In genomic region chr14:71328183-71328582, GRCh38 we compare ENCODE assay signal across 1 cellular context.
TF ChIP-seq lines count a peak whose summit lies in the region.

No MANE protein-coding gene starts in this region.

TF ChIP-seq in GM12878, 131 proteins besides CTCF, POLR2A, EP300 and RAD21 (continued from another document and continues in another):
- TF ChIP-seq EZH2 (IDR thresholded peaks at IDR 0.05; ENCODE audit: borderline replicate concordance, control insufficient read depth, low read depth, low read length) (no peak), SMAD1 (IDR thresholded peaks at IDR 0.05; ENCODE audit: low read depth, partially characterized antibody) (no peak), BCL3 (IDR thresholded peaks at IDR 0.05; ENCODE audit: borderline replicate concordance, insufficient read depth, low read depth, low read length, poor library complexity, severe bottlenecking) (no peak), MYC (IDR thresholded peaks at IDR 0.05; ENCODE audit: insufficient read depth, insufficient read length, insufficient replicate concordance, low read length, severe bottlenecking) (no peak), SREBF1 (IDR thresholded peaks at IDR 0.05; ENCODE audit: low read length) (no peak), TARDBP (IDR thresholded peaks at IDR 0.05; ENCODE audit: borderline replicate concordance) (no peak), SIN3A (IDR thresholded peaks at IDR 0.05; ENCODE audit: low read depth, low read length) (no peak), KLF5 (IDR thresholded peaks at IDR 0.05; ENCODE audit: partially characterized antibody) (no peak), MLLT1 (IDR thresholded peaks at IDR 0.05) (peak; percentile 91), MTA3 (IDR thresholded peaks at IDR 0.05; ENCODE audit: borderline replicate concordance, low read length) (0 out of 2 replicates have a peak, but pooled peaks have one; percentile 51), ETV6 (conservative IDR thresholded peaks at IDR 0.05 in 1 of 2, IDR thresholded peaks at IDR 0.05 in 1 of 2; ENCODE audit: borderline replicate concordance in 1 of 2, low read depth in 1 of 2) (no peak; a peak in 1 of 4 replicates), SUZ12 (IDR thresholded peaks at IDR 0.05; ENCODE audit: unreplicated experiment) (no peak), REST (IDR thresholded peaks at IDR 0.05; ENCODE audit: low read depth, low read length) (no peak), BRCA1 (IDR thresholded peaks at IDR 0.05; ENCODE audit: low read depth, low read length) (no peak), RAD51 (IDR thresholded peaks at IDR 0.05) (peak; percentile 25; the same call in 1 of the 2 replicates), HCFC1 (IDR thresholded peaks at IDR 0.05; ENCODE audit: low read length) (no peak), RCOR1 (conservative IDR thresholded peaks at IDR 0.05; ENCODE audit: low read depth, low read length) (no peak), PAX5 (IDR thresholded peaks at IDR 0.05; ENCODE audit: borderline replicate concordance, low read depth, low read length) (peak; percentile 69; the same call in 1 of the 2 replicates), SREBF2 (IDR thresholded peaks at IDR 0.05; ENCODE audit: low read length) (no peak), ELK1 (IDR thresholded peaks at IDR 0.05; ENCODE audit: low read depth, low read length) (no peak), STAT3 (IDR thresholded peaks at IDR 0.05; ENCODE audit: low read depth, low read length) (no peak), ATF2 (IDR thresholded peaks at IDR 0.05; ENCODE audit: low read length) (peak; percentile 57; the same call in 1 of the 2 replicates), ESRRA (IDR thresholded peaks at IDR 0.05; ENCODE audit: low read length) (no peak), ZNF24 (IDR thresholded peaks at IDR 0.05) (peak; percentile 63), NR2C1 (IDR thresholded peaks at IDR 0.05) (no peak), NR2F1 (conservative IDR thresholded peaks at IDR 0.05) (no peak), ZNF274 (IDR thresholded peaks at IDR 0.05; ENCODE audit: insufficient read depth, insufficient read length) (no peak), ZNF207 (IDR thresholded peaks at IDR 0.05; ENCODE audit: borderline replicate concordance) (no peak), MEF2B (IDR thresholded peaks at IDR 0.05; ENCODE audit: partially characterized antibody, poor library complexity, severe bottlenecking) (peak; percentile 76), CEBPB (IDR thresholded peaks at IDR 0.05; ENCODE audit: borderline replicate concordance in 1 of 2, low read depth in 2 of 2, low read length in 2 of 2) (no peak), WRNIP1 (IDR thresholded peaks at IDR 0.05; ENCODE audit: borderline replicate concordance, low read depth, low read length) (peak; percentile 36; the same call in 1 of the 2 replicates), RB1 (IDR thresholded peaks at IDR 0.05; ENCODE audit: borderline replicate concordance) (no peak), EGR1 (IDR thresholded peaks at IDR 0.05; ENCODE audit: borderline replicate concordance in 1 of 2, low read depth in 2 of 2, low read length in 2 of 2) (no peak), POLR2AphosphoS2 (IDR thresholded peaks at IDR 0.05; ENCODE audit: low read depth, low read length) (no peak), ZNF384 (IDR thresholded peaks at IDR 0.05; ENCODE audit: borderline replicate concordance, low read depth, low read length) (no peak), BCLAF1 (IDR thresholded peaks at IDR 0.05) (no peak), ZBTB11 (CRISPR knock-in tag; IDR thresholded peaks at IDR 0.05) (no peak), TCF3 (IDR thresholded peaks at IDR 0.05; ENCODE audit: borderline replicate concordance, insufficient read depth, low read depth, low read length) (no peak), SUPT20H (IDR thresholded peaks at IDR 0.05; ENCODE audit: borderline replicate concordance, control insufficient read depth, low read depth, low read length) (no peak), PAX8 (IDR thresholded peaks at IDR 0.05) (no peak; the same call in 1 of the 2 replicates), RELA (IDR thresholded peaks at IDR 0.05; ENCODE audit: borderline replicate concordance, partially characterized antibody) (no peak), RELB (IDR thresholded peaks at IDR 0.05; ENCODE audit: low read depth) (peak; percentile 76; the same call in 1 of the 2 replicates), GATAD2B (conservative IDR thresholded peaks at IDR 0.05; ENCODE audit: low read depth) (0 out of 2 replicates have a peak, but pooled peaks have one; percentile 21), MAX (IDR thresholded peaks at IDR 0.05; ENCODE audit: low read depth, low read length) (no peak), ZNF217 (IDR thresholded peaks at IDR 0.05) (peak; percentile 61; the same call in 1 of the 2 replicates)
